16 cellular contexts compared by ENCODE assay signal in genomic region chr1:52063192-52063591, GRCh38. TPM values are rescaled to one million over a fixed set of nuclear protein-coding genes. Genes with fewer than 3 reads are reported as not detected.
DNase-seq lines count a peak whose midpoint lies in the region; ATAC-seq and TF ChIP-seq lines count a peak whose summit lies in the region.
"Had no signal": no experiment of that assay in that cellular context is flagged by ENCODE, and none has a peak within 500 bp of the region (broad histone marks: within the 10 kb centered on the region; RNA-seq: fewer than 3 reads in every experiment).

No MANE protein-coding gene starts in this region.

- intact Hi-C loops in gastrocnemius medialis (cut with DNase I; ENCODE audit: low total_unique reads): no loop called here

- no peak for TF ChIP-seq POLR2A in gastrocnemius medialis (IDR thresholded peaks at IDR 0.05)

- DNase-seq in GM23338 (ENCODE audit: low spot score) (no peak), T-helper 17 cell (no peak), kidney glomerular epithelial cell (lab: John Stamatoyannopoulos, UW) (peak; percentile 40), gastrocnemius medialis (no peak)
- DNase-seq in stimulated activated effector memory CD8-positive, alpha-beta T cell treated with anti-CD3 and anti-CD28 coated beads, Interleukin-12 subunit alpha, Interleukin-12 subunit beta, amount 100 ng/mL, for 72 hours (ENCODE audit: low spot score in 2 of 2): no peak
- DNase-seq: BE2C; CD4-positive, alpha-beta memory T cell; DMS153; DMS79 treated with DMSO at 0.1 percent for 48 hours; GDM1; IMR-90 had no signal

- H3K4me3 Mint-ChIP-seq in GM23338: no peak overlapping the region
- peak overlapping the region; percentile 36 for H3K4me3 Mint-ChIP-seq in T-helper 17 cell
- H3K4me3 Mint-ChIP-seq in stimulated activated effector memory CD8-positive, alpha-beta T cell treated with anti-CD3 and anti-CD28 coated beads, Interleukin-12 subunit alpha, Interleukin-12 subunit beta, amount 100 ng/mL, for 72 hours: no peak overlapping the region
- H3K4me3 Mint-ChIP-seq: CD4-positive, alpha-beta memory T cell had no signal

- in situ Hi-C loops in gastrocnemius medialis (cut with MboI; ENCODE audit: low sequenced_read_pairs in 4 of 4): no loop called here

- no peaks in the 10 kb centered on the region for H3K9me3 Mint-ChIP-seq in GM23338
- no peaks in the 10 kb centered on the region for H3K9me3 Mint-ChIP-seq in stimulated activated effector memory CD8-positive, alpha-beta T cell treated with anti-CD3 and anti-CD28 coated beads, Interleukin-12 subunit alpha, Interleukin-12 subunit beta, amount 100 ng/mL, for 72 hours
- H3K9me3 Mint-ChIP-seq: CD4-positive, alpha-beta memory T cell had no signal

- H3K36me3 Mint-ChIP-seq in GM23338 (ENCODE audit: low read depth): peaks cover 82% of the 10 kb centered on the region
- H3K36me3 Mint-ChIP-seq in T-helper 17 cell (ENCODE audit: low read depth): peaks cover 8% of the 10 kb centered on the region
- peaks cover 97% of the 10 kb centered on the region for H3K36me3 Mint-ChIP-seq in stimulated activated effector memory CD8-positive, alpha-beta T cell treated with anti-CD3 and anti-CD28 coated beads, Interleukin-12 subunit alpha, Interleukin-12 subunit beta, amount 100 ng/mL, for 72 hours

- H3K27ac Mint-ChIP-seq in GM23338: peak overlapping the region; percentile 26; the same call in 1 of the 2 replicates
- peak overlapping the region; percentile 84 for H3K27ac Mint-ChIP-seq in T-helper 17 cell
- H3K27ac Mint-ChIP-seq in stimulated activated effector memory CD8-positive, alpha-beta T cell treated with anti-CD3 and anti-CD28 coated beads, Interleukin-12 subunit alpha, Interleukin-12 subunit beta, amount 100 ng/mL, for 72 hours: peak overlapping the region; percentile 36

- H3K4me1 Mint-ChIP-seq in GM23338 (peaks cover 7% of the 10 kb centered on the region), T-helper 17 cell (peaks cover 26% of the 10 kb centered on the region)
- H3K4me1 Mint-ChIP-seq in stimulated activated effector memory CD8-positive, alpha-beta T cell treated with anti-CD3 and anti-CD28 coated beads, Interleukin-12 subunit alpha, Interleukin-12 subunit beta, amount 100 ng/mL, for 72 hours: peaks cover 17% of the 10 kb centered on the region

- no peak for ATAC-seq in GM23338
- no peak for ATAC-seq in T-helper 17 cell
- ATAC-seq in stimulated activated effector memory CD8-positive, alpha-beta T cell treated with anti-CD3 and anti-CD28 coated beads, Interleukin-12 subunit alpha, Interleukin-12 subunit beta, amount 100 ng/mL, for 72 hours: no peak
- ATAC-seq in HG03565 (IDR thresholded peaks at IDR 0.05; ENCODE audit: unreplicated experiment): no peak
- no peak for ATAC-seq in gastrocnemius medialis
- ATAC-seq in HG03159 (IDR thresholded peaks at IDR 0.05; ENCODE audit: unreplicated experiment): no peak
- ATAC-seq: A549 had no signal

- TF ChIP-seq CTCF in GM23338 (conservative IDR thresholded peaks at IDR 0.05; ENCODE audit: low read depth in 2 of 2) (no peak), gastrocnemius medialis (IDR thresholded peaks at IDR 0.05 in 4 of 5, conservative IDR thresholded peaks at IDR 0.05 in 1 of 5) (no peak)

- H3K4me3 ChIP-seq in GM23338 (no peak overlapping the region), gastrocnemius medialis (no peak overlapping the region)
- H3K4me3 ChIP-seq: A549, HAP-1 had no signal

- peaks cover 86% of the 10 kb centered on the region for H3K79me2 ChIP-seq in GM23338 (replicated peaks; ENCODE audit: insufficient read depth)

- peaks cover 2% of the 10 kb centered on the region for H3K27me3 Mint-ChIP-seq in GM23338 (ENCODE audit: insufficient read depth, low read depth, poor library complexity)
- H3K27me3 Mint-ChIP-seq in T-helper 17 cell: no peaks in the 10 kb centered on the region
- H3K27me3 Mint-ChIP-seq: CD4-positive, alpha-beta memory T cell had no signal

- no peaks in the 10 kb centered on the region for H3K27me3 ChIP-seq in GM23338 (ENCODE audit: insufficient read depth)
- H3K27me3 ChIP-seq in gastrocnemius medialis: no peaks in the 10 kb centered on the region
- H3K27me3 ChIP-seq: BE2C had no signal

- H3K9me2 ChIP-seq in GM23338 (ENCODE audit: insufficient read depth): no peaks in the 10 kb centered on the region

- H3K4me1 ChIP-seq in GM23338 (ENCODE audit: insufficient read depth) (peaks cover 2% of the 10 kb centered on the region; the same call in 1 of the 2 replicates), gastrocnemius medialis (peaks cover 14 to 17% of the 10 kb centered on the region in 2 donors)
- H3K4me1 ChIP-seq: BE2C had no signal

- no peak overlapping the region for H2AFZ ChIP-seq in GM23338

- H3K4me2 ChIP-seq in GM23338: no peak overlapping the region
- H3K4me2 ChIP-seq: A549 had no signal

- H3K36me3 ChIP-seq in GM23338 (ENCODE audit: insufficient read depth) (peaks cover 65% of the 10 kb centered on the region), gastrocnemius medialis (peaks cover 0 to 74% of the 10 kb centered on the region in 2 donors)

- H3K27ac ChIP-seq in GM23338 (ENCODE audit: low read depth): no peak overlapping the region
- H3K27ac ChIP-seq in gastrocnemius medialis: no peak overlapping the region
- H3K27ac ChIP-seq: A549, C4-2B had no signal

- H3K9me3 ChIP-seq in T-helper 17 cell (ENCODE audit: control insufficient read depth, low read length, poor library complexity, severe bottlenecking): no peaks in the 10 kb centered on the region
- H3K9me3 ChIP-seq in gastrocnemius medialis: no peaks in the 10 kb centered on the region
- H3K9me3 ChIP-seq: A549, BE2C, HAP-1 had no signal

- no peaks in the 10 kb centered on the region for H3F3A ChIP-seq in GM23338 (replicated peaks; ENCODE audit: low read depth)

- H4K20me1 ChIP-seq in GM23338 (replicated peaks; ENCODE audit: insufficient read depth): peaks cover 26% of the 10 kb centered on the region

TF ChIP-seq in GM23338, 12 proteins besides CTCF, POLR2A, EP300 and RAD21:
- TF ChIP-seq JUNB (IDR thresholded peaks at IDR 0.05; ENCODE audit: unreplicated experiment) (no peak), EZH2phosphoT487 (IDR thresholded peaks at IDR 0.05; ENCODE audit: unreplicated experiment) (no peak), CREB1 (CRISPR knock-in tag; IDR thresholded peaks at IDR 0.05; ENCODE audit: low read depth) (no peak), ZNF331 (CRISPR knock-in tag; IDR thresholded peaks at IDR 0.05; ENCODE audit: low read depth) (no peak), ZNF114 (CRISPR knock-in tag; IDR thresholded peaks at IDR 0.05) (no peak), EZH2 (IDR thresholded peaks at IDR 0.05; ENCODE audit: low read depth, unreplicated experiment) (no peak), STAT1 (IDR thresholded peaks at IDR 0.05; ENCODE audit: unreplicated experiment) (no peak), POLR2AphosphoS5 (IDR thresholded peaks at IDR 0.05; ENCODE audit: low read depth) (no peak)
TF ChIP-seq in GM23338: peak in this region for 0.

RNA-seq across cellular contexts. Expression of gene BTF3L4, which starts 7.1 kb away (rescaled TPM):
- 112 and 131 TPM in 2 replicates for total RNA-seq in GM23338 (2014; rRNA removed; shearing (Covaris generic))
- polyA plus RNA-seq in GM23338 (2016; fragmentation: Nextera tagmentation; extraction: Ambion mirVana): 149 and 154 TPM in 2 replicates
- 10 to 100 TPM; 33.6 to 40.6 TPM for total RNA-seq in T-helper 17 cell
- total RNA-seq in gastrocnemius medialis: 10 to 100 TPM; 68.4 to 92.9 (median 72.4) TPM

RNA-seq across cellular contexts. Expression of gene TXNDC12, which starts 8.2 kb away (rescaled TPM):
- total RNA-seq in GM23338 (2014; rRNA removed; shearing (Covaris generic)): 60.9 and 68.9 TPM in 2 replicates
- 88.2 and 96.6 TPM in 2 replicates for polyA plus RNA-seq in GM23338 (2016; fragmentation: Nextera tagmentation; extraction: Ambion mirVana)
- total RNA-seq in T-helper 17 cell (10 to 100 TPM; 23.1 to 24.4 TPM), gastrocnemius medialis (10 to 100 TPM; 19.8 to 25.3 (median 23.3) TPM)

RNA-seq across cellular contexts. Expression of gene KTI12, which starts 29.6 kb away (rescaled TPM):
- total RNA-seq in GM23338 (2014; rRNA removed; shearing (Covaris generic)): 12.0 and 13.0 TPM in 2 replicates
- 8.7 and 9.5 TPM in 2 replicates for polyA plus RNA-seq in GM23338 (2016; fragmentation: Nextera tagmentation; extraction: Ambion mirVana)
- total RNA-seq in T-helper 17 cell (10 to 100 TPM; 19.9 to 23.2 TPM), gastrocnemius medialis (1 to 10 TPM; 3.4 to 5.9 (median 5.1) TPM)

Comparison
In these comparisons a context has a peak if more than half of its experiments do, and no peak if none do; other contexts are left out.
1. H3K27ac Mint-ChIP-seq: peak in every context shown above with its lines; median percentile 84 in T-helper 17 cell; 36 in stimulated activated effector memory CD8-positive, alpha-beta T cell treated with anti-CD3 and anti-CD28 coated beads, Interleukin-12 subunit alpha, Interleukin-12 subunit beta, amount 100 ng/mL, for 72 hours; 26 in GM23338.